In genomic region chr11:133104014-133104753, GRCh38 we compare ENCODE assay signal across 30 cellular contexts.
"Had no signal": no experiment of that assay in that cellular context is flagged by ENCODE, and none has a peak within 500 bp of the region (broad histone marks: within the 10 kb centered on the region; RNA-seq: fewer than 3 reads in every experiment).

No MANE protein-coding gene starts in this region.

- ATAC-seq: activated CD8-positive, alpha-beta T cell treated with anti-CD3 and anti-CD28 coated beads for 36 hours; activated T-cell treated with anti-CD3 and anti-CD28 coated beads, Interleukin-2, amount 50 U/mL, for 72 hours; activated T-helper 17 cell treated with anti-CD3 and anti-CD28 coated beads, Interleukin-2, amount 50 U/mL, for 72 hours; body of pancreas had no signal

- H3K4me3 ChIP-seq: ascending aorta, body of pancreas, breast epithelium, Peyer's patch, SJSA1 had no signal

- H3K36me3 ChIP-seq: ascending aorta, breast epithelium, Peyer's patch, SJSA1 had no signal

- H3K27me3 ChIP-seq: ascending aorta, body of pancreas, breast epithelium, Peyer's patch, SJSA1 had no signal

- H3K4me1 Mint-ChIP-seq: activated CD4-positive, alpha-beta T cell treated with anti-CD3 and anti-CD28 coated beads, Interleukin-2, amount 10 ng/mL, durations not matched to agents 24 days and 14 days; activated naive CD8-positive, alpha-beta T cell treated with anti-CD3 and anti-CD28 coated beads, Interleukin-2, amount 10 ng/mL, durations not matched to agents 7 days and 5 days; activated T-helper 17 cell treated with anti-CD3 and anti-CD28 coated beads, Interleukin-2, amount 50 U/mL, for 72 hours had no signal

- H3K4me1 ChIP-seq: ascending aorta, body of pancreas, breast epithelium, Peyer's patch, SJSA1 had no signal

- H3K27me3 Mint-ChIP-seq: activated CD4-positive, alpha-beta T cell treated with anti-CD3 and anti-CD28 coated beads, Interleukin-2, amount 10 ng/mL, durations not matched to agents 24 days and 14 days; activated naive CD8-positive, alpha-beta T cell treated with anti-CD3 and anti-CD28 coated beads, Interleukin-2, amount 10 ng/mL, durations not matched to agents 7 days and 5 days had no signal

- DNase-seq: activated CD4-positive, alpha-beta T cell treated with anti-CD3 and anti-CD28 coated beads, Interleukin-2, amount 10 ng/mL, durations not matched to agents 24 days and 14 days; activated CD4-positive, alpha-beta T cell treated with anti-CD3 and anti-CD28 coated beads, Interleukin-2, amount 50 U/mL, for 4 hours; activated CD8-positive, alpha-beta T cell treated with anti-CD3 and anti-CD28 coated beads for 36 hours; activated effector memory CD4-positive, alpha-beta T cell treated with anti-CD3 and anti-CD28 coated beads, Interleukin-2, amount 50 U/mL, for 16 hours; activated naive CD4-positive, alpha-beta T cell; activated naive CD4-positive, alpha-beta T cell treated with anti-CD3 and anti-CD28 coated beads, Interleukin-2, amount 50 U/mL, for 16 hours; activated naive CD8-positive, alpha-beta T cell treated with anti-CD3 and anti-CD28 coated beads, Interleukin-2, amount 10 ng/mL, durations not matched to agents 7 days and 5 days; activated T-cell treated with anti-CD3 and anti-CD28 coated beads, Interleukin-2, amount 50 U/mL, for 1 hour; activated T-cell treated with anti-CD3 and anti-CD28 coated beads, Interleukin-2, amount 50 U/mL, for 72 hours; amygdala; body of pancreas; cerebellar nuclear complex; NCI-H1092 treated with DMSO at 0.1 percent for 48 hours; NCI-H146; NCI-H187 treated with DMSO at 0.1 percent for 48 hours; NCI-H2171 treated with DMSO at 0.1 percent for 48 hours; NCI-H2227 treated with DMSO at 0.1 percent for 48 hours; NCI-H446; NCI-H510A treated with DMSO at 0.1 percent for 48 hours; NCI-H526 treated with DMSO at 0.1 percent for 48 hours; Peyer's patch; RPMI8226; SHP77 treated with DMSO at 0.1 percent for 48 hours; SK-N-SH had no signal

- H3K27ac ChIP-seq: ascending aorta, body of pancreas, breast epithelium, Peyer's patch, SJSA1 had no signal

- H3K27ac Mint-ChIP-seq: activated CD4-positive, alpha-beta T cell treated with anti-CD3 and anti-CD28 coated beads, Interleukin-2, amount 10 ng/mL, durations not matched to agents 24 days and 14 days; activated CD8-positive, alpha-beta T cell treated with anti-CD3 and anti-CD28 coated beads for 36 hours; activated naive CD8-positive, alpha-beta T cell treated with anti-CD3 and anti-CD28 coated beads, Interleukin-2, amount 10 ng/mL, durations not matched to agents 7 days and 5 days; activated T-cell treated with anti-CD3 and anti-CD28 coated beads, Interleukin-2, amount 50 U/mL, for 72 hours; activated T-helper 17 cell treated with anti-CD3 and anti-CD28 coated beads, Interleukin-2, amount 50 U/mL, for 72 hours; T-helper 1 cell treated with Interleukin-12 subunit alpha and Interleukin-12 subunit beta and Interleukin-4 antibody, amounts not matched to agents 30 μg/mL and 1 μg/mL, for 36 hours; T-helper 2 cell treated with Interferon-gamma antibody and Interleukin-4, amounts not matched to agents 5 μg/mL and 100 μg/mL, for 36 hours had no signal

- H3K4me3 Mint-ChIP-seq: activated CD4-positive, alpha-beta T cell treated with anti-CD3 and anti-CD28 coated beads, Interleukin-2, amount 10 ng/mL, durations not matched to agents 24 days and 14 days; activated CD8-positive, alpha-beta T cell treated with anti-CD3 and anti-CD28 coated beads for 36 hours; activated naive CD8-positive, alpha-beta T cell treated with anti-CD3 and anti-CD28 coated beads, Interleukin-2, amount 10 ng/mL, durations not matched to agents 7 days and 5 days; activated T-cell treated with anti-CD3 and anti-CD28 coated beads, Interleukin-2, amount 50 U/mL, for 72 hours; activated T-helper 17 cell treated with anti-CD3 and anti-CD28 coated beads, Interleukin-2, amount 50 U/mL, for 72 hours; T-helper 1 cell treated with Interleukin-12 subunit alpha and Interleukin-12 subunit beta and Interleukin-4 antibody, amounts not matched to agents 30 μg/mL and 1 μg/mL, for 36 hours; T-helper 2 cell treated with Interferon-gamma antibody and Interleukin-4, amounts not matched to agents 5 μg/mL and 100 μg/mL, for 36 hours had no signal

- H3K4me2 ChIP-seq: SK-N-SH had no signal

- H3K36me3 Mint-ChIP-seq: activated naive CD8-positive, alpha-beta T cell treated with anti-CD3 and anti-CD28 coated beads, Interleukin-2, amount 10 ng/mL, durations not matched to agents 7 days and 5 days had no signal

- H3K9me2 ChIP-seq: SK-N-SH had no signal

- H3K9ac ChIP-seq: SK-N-SH had no signal

- H3K9me3 ChIP-seq: ascending aorta, body of pancreas, breast epithelium, Peyer's patch, SJSA1, SK-N-SH had no signal

- H3K9me3 Mint-ChIP-seq: activated CD4-positive, alpha-beta T cell treated with anti-CD3 and anti-CD28 coated beads, Interleukin-2, amount 10 ng/mL, durations not matched to agents 24 days and 14 days; activated T-cell treated with anti-CD3 and anti-CD28 coated beads, Interleukin-2, amount 50 U/mL, for 72 hours; activated T-helper 17 cell treated with anti-CD3 and anti-CD28 coated beads, Interleukin-2, amount 50 U/mL, for 72 hours; T-helper 1 cell treated with Interleukin-12 subunit alpha and Interleukin-12 subunit beta and Interleukin-4 antibody, amounts not matched to agents 30 μg/mL and 1 μg/mL, for 36 hours; T-helper 2 cell treated with Interferon-gamma antibody and Interleukin-4, amounts not matched to agents 5 μg/mL and 100 μg/mL, for 36 hours had no signal
